1 cellular context compared by ENCODE assay signal in genomic region chr9:96407835-96408234, GRCh38.
A peak's percentile ranks its signal among the peaks of the same experiment; 100 is the strongest.
TF ChIP-seq lines count a peak whose summit lies in the region.

No MANE protein-coding gene starts in this region.

TF ChIP-seq in HEK293, 187 proteins besides CTCF, POLR2A, EP300 and RAD21 (continued from another document):
- TF ChIP-seq ZNF518A (tag by site-specific recombination; conservative IDR thresholded peaks at IDR 0.05; ENCODE audit: low read depth) (peak; percentile 82), ZNF292 (tag by site-specific recombination; IDR thresholded peaks at IDR 0.05; ENCODE audit: borderline replicate concordance, low read depth) (0 out of 2 replicates have a peak, but pooled peaks have one; percentile 48), ZNF426 (tag by site-specific recombination; IDR thresholded peaks at IDR 0.05) (peak; percentile 75), ZBTB8A (tag by site-specific recombination; IDR thresholded peaks at IDR 0.05) (peak; percentile 58; the same call in 1 of the 2 replicates), ZNF223 (tag by site-specific recombination; IDR thresholded peaks at IDR 0.05) (0 out of 2 replicates have a peak, but pooled peaks have one; percentile 30), ZNF558 (tag by site-specific recombination; IDR thresholded peaks at IDR 0.05) (0 out of 2 replicates have a peak, but pooled peaks have one; percentile 47), ZNF654 (tag by site-specific recombination; IDR thresholded peaks at IDR 0.05; ENCODE audit: low read depth) (peak; percentile 36), ZNF664 (tag by site-specific recombination; IDR thresholded peaks at IDR 0.05) (0 out of 2 replicates have a peak, but pooled peaks have one; percentile 30), ZNF623 (tag by site-specific recombination; IDR thresholded peaks at IDR 0.05) (peak; percentile 65)
